ENCODE assay signal across 29 cellular contexts in the genomic region with DNA sequence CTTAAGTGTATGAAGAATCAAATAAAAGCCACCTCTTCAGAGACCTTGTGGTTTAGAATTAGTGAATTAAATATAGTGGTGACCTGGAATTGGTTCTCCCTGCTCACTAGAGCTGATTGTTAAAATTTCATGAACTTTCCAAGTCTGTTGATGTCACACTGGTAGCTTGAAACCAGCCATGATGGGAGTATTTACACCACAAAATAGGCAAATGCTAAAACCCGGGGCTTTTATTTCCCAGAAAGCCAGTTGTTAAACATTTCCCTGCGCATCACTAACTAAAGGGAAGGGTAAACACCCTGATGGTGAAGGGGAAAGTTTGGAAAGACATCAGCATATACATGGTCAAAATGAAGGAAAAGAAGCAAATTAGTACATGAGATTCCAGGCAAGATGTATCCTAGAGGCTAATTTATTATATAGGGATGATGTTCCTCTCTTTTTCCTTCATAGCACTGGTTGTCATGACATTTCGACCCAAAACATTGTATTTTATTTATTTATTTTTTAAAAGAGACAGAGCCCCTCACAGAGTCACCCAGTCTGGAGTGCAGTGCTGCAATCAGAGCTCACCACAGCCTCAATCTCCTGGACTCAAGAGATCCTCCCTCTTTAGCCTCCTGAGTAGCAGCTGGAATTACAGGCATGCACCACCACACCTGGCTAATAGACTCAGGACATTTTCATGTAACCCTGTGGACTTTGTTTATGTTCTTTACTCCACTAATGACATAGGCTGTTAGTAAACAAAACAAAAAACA.
DNase-seq lines count a peak whose midpoint lies in the region; ATAC-seq and TF ChIP-seq lines count a peak whose summit lies in the region.
"Had no signal": no experiment of that assay in that cellular context is flagged by ENCODE, and none has a peak within 500 bp of the region (broad histone marks: within the 10 kb centered on the region; RNA-seq: fewer than 3 reads in every experiment).

No MANE protein-coding gene starts in this region.

- CTCF ChIA-PET in Panc1 (lab: Charles Lee): no interaction called here

- H3F3A ChIP-seq in GM23248 (ENCODE audit: insufficient read depth): peaks cover 34% of the 10 kb centered on the region

- H3K9me3 ChIP-seq in GM23248 (ENCODE audit: low read depth) (no peaks in the 10 kb centered on the region), Panc1 (ENCODE audit: control insufficient read depth, insufficient read depth, low read depth, low read length) (no peaks in the 10 kb centered on the region; the same call in 1 of the 2 replicates), trophoblast cell (ENCODE audit: insufficient read depth, low read depth, low read length) (no peaks in the 10 kb centered on the region), Karpas-422 (ENCODE audit: low read length) (no peaks in the 10 kb centered on the region)
- H3K9me3 ChIP-seq: adrenal gland, heart right ventricle, neutrophil, psoas muscle, vagina had no signal

- no TSS peak for BruUV-seq in Panc1 (replicated peaks; lab: Mats Ljungman, UMichigan)

- no peaks in the 10 kb centered on the region for H4K20me1 ChIP-seq in GM23248 (ENCODE audit: insufficient read depth)
- no peaks in the 10 kb centered on the region for H4K20me1 ChIP-seq in Karpas-422 (ENCODE audit: insufficient read depth, low read depth, low read length)

- no peak overlapping the region for H3K4ac ChIP-seq in trophoblast cell (ENCODE audit: low read depth, low read length)

- H3K4me2 ChIP-seq in GM23248 (ENCODE audit: unreplicated experiment): peak overlapping the region; percentile 64
- H3K4me2 ChIP-seq in trophoblast cell (ENCODE audit: low read length): no peak overlapping the region
- no peak overlapping the region for H3K4me2 ChIP-seq in Karpas-422 (ENCODE audit: low read depth, low read length, poor library complexity, severe bottlenecking)

- H3K79me2 ChIP-seq in GM23248 (ENCODE audit: insufficient read depth) (no peaks in the 10 kb centered on the region), trophoblast cell (ENCODE audit: control insufficient read depth, insufficient read depth, low read length, poor library complexity) (peaks cover 1% of the 10 kb centered on the region), Karpas-422 (ENCODE audit: low read length) (no peaks in the 10 kb centered on the region)

- H3K18ac ChIP-seq in trophoblast cell (ENCODE audit: low read length): no peak overlapping the region

- H3K4me1 ChIP-seq in GM23248 (ENCODE audit: insufficient read depth) (peaks cover 41% of the 10 kb centered on the region), Panc1 (ENCODE audit: control insufficient read depth, insufficient read depth, low read length) (peaks cover 49% of the 10 kb centered on the region), trophoblast cell (ENCODE audit: control insufficient read depth in 1 of 2, insufficient read depth in 2 of 2, low read length in 2 of 2) (peaks cover 9 to 24% of the 10 kb centered on the region in 2 experiments), Karpas-422 (ENCODE audit: low read length) (peaks cover 4% of the 10 kb centered on the region)

- intact Hi-C loops in Panc1 (cut with micrococcal nuclease; ENCODE audit: unreplicated experiment): no loop called here

- H3K4me3 ChIP-seq in GM23248 (no peak overlapping the region; the same call in 1 of the 2 replicates), Panc1 (ENCODE audit: low read depth in 2 of 2, low read length in 2 of 2) (no peak overlapping the region; a peak in 1 of 4 replicates), trophoblast cell (ENCODE audit: low read depth, low read length) (no peak overlapping the region), Karpas-422 (ENCODE audit: low read length) (no peak overlapping the region)
- H3K4me3 ChIP-seq: adrenal gland, heart right ventricle, K562, psoas muscle, vagina had no signal

- no peak overlapping the region for H2BK120ac ChIP-seq in trophoblast cell (ENCODE audit: insufficient read depth, low read length, poor library complexity)

- H2AFZ ChIP-seq in GM23248: peak overlapping the region; percentile 37; the same call in 1 of the 2 replicates
- H2AFZ ChIP-seq in trophoblast cell (ENCODE audit: insufficient read depth, low read length, poor library complexity): no peak overlapping the region
- H2AFZ ChIP-seq in Karpas-422 (ENCODE audit: low read length): no peak overlapping the region

- H3K14ac ChIP-seq in trophoblast cell (ENCODE audit: low read length): no peak overlapping the region

- H3K23ac ChIP-seq in trophoblast cell (ENCODE audit: low read length): no peak overlapping the region

- in situ Hi-C loops in GM23248 (cut with MboI): no loop called here
- in situ Hi-C loops in Panc1 (cut with HindIII; ENCODE audit: low pct_unique_long_range_greater_than_20kb, low sequenced_read_pairs): no loop called here

- no peak overlapping the region for H2AK5ac ChIP-seq in trophoblast cell (ENCODE audit: low read length)

- 90 to 96% methylated on average over 3 of the region's 3 CpGs for WGBS in GM23248 (ENCODE audit: low coverage in 1 of 2, low lambda C conversion rate in 2 of 2, missing lambda C conversion rate in 2 of 2), 2 experiments
- WGBS in trophoblast cell (ENCODE audit: extremely low coverage, insufficient coverage, insufficient read length): no CpG with 5 or more reads among the region's 3 CpGs

- peak overlapping the region; percentile 34 for H3K9ac ChIP-seq in GM23248
- H3K9ac ChIP-seq in trophoblast cell (ENCODE audit: low read length): no peak overlapping the region
- no peak overlapping the region for H3K9ac ChIP-seq in Karpas-422 (ENCODE audit: low read length)

- H3K79me1 ChIP-seq in trophoblast cell (ENCODE audit: low read length): peaks cover 30% of the 10 kb centered on the region

- H4K12ac ChIP-seq in trophoblast cell (ENCODE audit: low read depth, low read length): no peak overlapping the region

- H3K36me3 ChIP-seq in GM23248 (ENCODE audit: low read depth) (no peaks in the 10 kb centered on the region), Panc1 (ENCODE audit: control insufficient read depth, insufficient read depth, low read length) (no peaks in the 10 kb centered on the region), trophoblast cell (ENCODE audit: control insufficient read depth in 1 of 2, insufficient read depth in 2 of 2, low read length in 2 of 2) (no peaks in the 10 kb centered on the region), Karpas-422 (ENCODE audit: insufficient read depth, low read length) (no peaks in the 10 kb centered on the region)
- H3K36me3 ChIP-seq: adrenal gland, neutrophil, vagina had no signal

- H3K9me2 ChIP-seq in GM23248 (ENCODE audit: insufficient read depth) (no peaks in the 10 kb centered on the region), Karpas-422 (replicated peaks; ENCODE audit: insufficient read depth, low read length) (no peaks in the 10 kb centered on the region)

- no peak overlapping the region for H4K8ac ChIP-seq in trophoblast cell (ENCODE audit: low read depth, low read length)

- no peak overlapping the region for H2BK5ac ChIP-seq in trophoblast cell (ENCODE audit: low read depth, low read length, poor library complexity)

- no peak overlapping the region for H2BK12ac ChIP-seq in trophoblast cell (ENCODE audit: low read length)

- ATAC-seq in Panc1 (no peak; the same call in 1 of the 2 replicates), HG03432 (IDR thresholded peaks at IDR 0.05; ENCODE audit: unreplicated experiment) (no peak)
- ATAC-seq: activated T-cell treated with anti-CD3 and anti-CD28 coated beads, Interleukin-2, amount 50 U/mL, for 72 hours; effector memory CD8-positive, alpha-beta T cell; heart right ventricle; K562; psoas muscle; T-cell; WTC11 had no signal

- no peak for TF ChIP-seq CTCF in Panc1 (IDR thresholded peaks at IDR 0.05)

- H3K27ac ChIP-seq in GM23248 (peak overlapping the region; percentile 79), Panc1 (ENCODE audit: low read length) (peak overlapping the region; percentile 98), epithelial cell of prostate (peak overlapping the region; percentile 97), trophoblast cell (ENCODE audit: low read depth, low read length) (no peak overlapping the region), Karpas-422 (ENCODE audit: low read length) (no peak overlapping the region)
- H3K27ac ChIP-seq: heart right ventricle, neutrophil, psoas muscle, vagina had no signal

- peak overlapping the region; percentile 45 for H4K91ac ChIP-seq in trophoblast cell (ENCODE audit: low read depth, low read length)

- POLR2A ChIA-PET in Panc1 (lab: Charles Lee): no interaction called here

- H3K27me3 ChIP-seq in GM23248 (replicated peaks; ENCODE audit: insufficient read depth) (no peaks in the 10 kb centered on the region), Panc1 (ENCODE audit: control insufficient read depth, insufficient read depth, low read length) (no peaks in the 10 kb centered on the region), trophoblast cell (ENCODE audit: insufficient read depth, low read length) (no peaks in the 10 kb centered on the region), Karpas-422 (ENCODE audit: low read length) (no peaks in the 10 kb centered on the region)
- H3K27me3 ChIP-seq: adrenal gland, heart right ventricle, neutrophil, vagina had no signal

- DNase-seq in GM23248 (no peak), Panc1 (ENCODE audit: low read depth, low spot score) (no peak), epithelial cell of prostate (ENCODE audit: low read depth, low spot score) (no peak), trophoblast cell (peak; percentile 58 to 77), NCI-H146 (lab: John Stamatoyannopoulos, UW) (no peak), Karpas-422 (no peak), hippocampal formation (lab: John Stamatoyannopoulos, UW) (no peak)
- DNase-seq: activated CD4-positive, alpha-beta T cell treated with anti-CD3 and anti-CD28 coated beads, Interleukin-2, amount 50 U/mL, for 4 hours; activated naive CD4-positive, alpha-beta T cell treated with Interleukin-2 at 50 U/mL for 16 hours; activated T-cell treated with anti-CD3 and anti-CD28 coated beads, Interleukin-2, amount 50 U/mL, for 72 hours; effector memory CD8-positive, alpha-beta T cell; foreskin fibroblast; heart right ventricle; mesendoderm; MM.1S; naive B cell; NCI-H1436; NCI-H510A; psoas muscle; SIG-M5; stimulated activated CD4-positive, alpha-beta T cell treated with anti-CD3 and anti-CD28 coated beads, Interleukin-15, amount 100 ng/mL, for 24 hours; stimulated activated naive CD4-positive, alpha-beta T cell; T-cell had no signal

Comparison
In these comparisons a context has a peak if more than half of its experiments do, and no peak if none do; other contexts are left out.
1. DNase-seq: peak in trophoblast cell (2 of 2); none in GM23248 (single experiment), Panc1 (single experiment), epithelial cell of prostate (single experiment), NCI-H146 (single experiment), Karpas-422 (single experiment) and hippocampal formation (0 of 2).
2. H3K27ac ChIP-seq: peak in GM23248 (single experiment), Panc1 (single experiment) and epithelial cell of prostate (single experiment); none in trophoblast cell (single experiment) and Karpas-422 (single experiment).